ENCODE assay signal across 20 cellular contexts in genomic region chr13:33224191-33224590, GRCh38.
DNase-seq lines count a peak whose midpoint lies in the region; ATAC-seq, FAIRE-seq and TF ChIP-seq lines count a peak whose summit lies in the region.
"Had no signal": no experiment of that assay in that cellular context is flagged by ENCODE, and none has a peak within 500 bp of the region (broad histone marks: within the 10 kb centered on the region; RNA-seq: fewer than 3 reads in every experiment).

No MANE protein-coding gene starts in this region.

- no peak overlapping the region for H3K56ac ChIP-seq in IMR-90 (ENCODE audit: extremely low read depth, insufficient read depth, low read length)

- intact Hi-C loops in IMR-90 (cut with micrococcal nuclease): no loop called here
- intact Hi-C loops in esophagus muscularis mucosa (cut with DNase I): loop anchor here (10.0 kb wide), 1 partner anchor 501 kb away; no protein-coding TSS in a partner anchor
- intact Hi-C loops in head of caudate nucleus (cut with DNase I): no loop called here

- H3K9me3 ChIP-seq in IMR-90 (ENCODE audit: control insufficient read depth, insufficient read depth, low read length) (peaks cover 5% of the 10 kb centered on the region), astrocyte (ENCODE audit: insufficient read depth, low read depth, low read length) (no peaks in the 10 kb centered on the region), esophagus muscularis mucosa (peaks cover 0 to 6% (median 0%) of the 10 kb centered on the region in 4 donors), osteoblast (ENCODE audit: low read depth, low read length) (peaks cover 2% of the 10 kb centered on the region)
- H3K9me3 ChIP-seq: BLaER1 had no signal

- POLR2A ChIA-PET in IMR-90 (lab: Charles Lee; ENCODE audit: unreplicated experiment): no interaction called here

- no peak overlapping the region for H4K8ac ChIP-seq in IMR-90 (ENCODE audit: low read depth in 2 of 2, low read length in 2 of 2)

- TF ChIP-seq CTCF in IMR-90 (conservative IDR thresholded peaks at IDR 0.05; ENCODE audit: low read depth, low read length) (no peak), astrocyte (IDR thresholded peaks at IDR 0.05; ENCODE audit: insufficient read depth, low read depth, low read length) (no peak), esophagus muscularis mucosa (IDR thresholded peaks at IDR 0.05) (no peak), osteoblast (IDR thresholded peaks at IDR 0.05; ENCODE audit: extremely low read depth, low read depth, low read length) (no peak)

- ATAC-seq in IMR-90 (ENCODE audit: low read depth) (no peak), HG02981 (IDR thresholded peaks at IDR 0.05; ENCODE audit: unreplicated experiment) (no peak)
- ATAC-seq: CD8-positive, alpha-beta T cell; GM23338; HCT116 had no signal

- CTCF ChIA-PET in IMR-90 (lab: Yijun Ruan, JAX): no interaction called here

- peaks cover 20% of the 10 kb centered on the region for H3K4me1 Mint-ChIP-seq in astrocyte (ENCODE audit: low read depth, unreplicated experiment)

- H4K91ac ChIP-seq in IMR-90 (ENCODE audit: insufficient read depth, low read depth, low read length): no peak overlapping the region

- no TSS peak for BruUV-seq in IMR-90 (replicated peaks; lab: Mats Ljungman, UMichigan)

- no peak for TF ChIP-seq RAD21 in IMR-90 (IDR thresholded peaks at IDR 0.05; ENCODE audit: low read length)

- no peak overlapping the region for H2BK20ac ChIP-seq in IMR-90 (ENCODE audit: low read depth, low read length)

- H3K14ac ChIP-seq in IMR-90 (replicated peaks; ENCODE audit: low read depth, low read length): peak overlapping the region; percentile 23; the same call in 1 of the 2 replicates

- H3K27me3 Mint-ChIP-seq in astrocyte (ENCODE audit: low read depth, unreplicated experiment): no peaks in the 10 kb centered on the region

- H3K36me3 ChIP-seq in IMR-90 (ENCODE audit: control insufficient read depth, insufficient read depth, low read length) (peaks cover 9% of the 10 kb centered on the region), astrocyte (ENCODE audit: insufficient read depth, low read length) (peaks cover under 1% of the 10 kb centered on the region), esophagus muscularis mucosa (no peaks in the 10 kb centered on the region), osteoblast (ENCODE audit: insufficient read depth, low read length) (peaks cover 15% of the 10 kb centered on the region)
- H3K36me3 ChIP-seq: BLaER1 had no signal

- H3K4ac ChIP-seq in IMR-90 (ENCODE audit: low read depth, low read length): peak overlapping the region; percentile 39; the same call in 1 of the 2 replicates

- FAIRE-seq in astrocyte (lab: Jason Lieb, UNC): no peak
- FAIRE-seq: G401.6, GM19239 had no signal

- H3K79me2 ChIP-seq in astrocyte (ENCODE audit: insufficient read depth, low read length) (peaks cover 91% of the 10 kb centered on the region), osteoblast (ENCODE audit: insufficient read depth, low read length) (peaks cover 92% of the 10 kb centered on the region)

- H4K5ac ChIP-seq in IMR-90 (ENCODE audit: low read depth, low read length): no peak overlapping the region; the same call in 1 of the 2 replicates

- H3K23ac ChIP-seq in IMR-90 (ENCODE audit: low read depth, low read length): no peak overlapping the region

- no peak for TF ChIP-seq EP300 in esophagus muscularis mucosa (IDR thresholded peaks at IDR 0.05)

- H3K27ac ChIP-seq in IMR-90 (ENCODE audit: insufficient read depth, low read length): no peak overlapping the region
- peak overlapping the region; percentile 68 for H3K27ac ChIP-seq in astrocyte (ENCODE audit: low read depth, low read length)
- H3K27ac ChIP-seq in esophagus muscularis mucosa (replicated peaks in 1 of 4): no peak overlapping the region
- peak overlapping the region; percentile 97 for H3K27ac ChIP-seq in osteoblast (ENCODE audit: low read depth, low read length)
- H3K27ac ChIP-seq: BLaER1, C4-2B had no signal

- H3K36me3 Mint-ChIP-seq in astrocyte (ENCODE audit: low read depth, unreplicated experiment): peaks cover 12% of the 10 kb centered on the region
- H3K36me3 Mint-ChIP-seq: CD4-positive, CD25-positive, alpha-beta regulatory T cell; CD8-positive, alpha-beta T cell had no signal

- no peak overlapping the region for H3K4me3 Mint-ChIP-seq in astrocyte (ENCODE audit: unreplicated experiment)
- H3K4me3 Mint-ChIP-seq: CD4-positive, CD25-positive, alpha-beta regulatory T cell; CD8-positive, alpha-beta T cell; GM23338; H9 had no signal

- no peak overlapping the region for H3K9ac ChIP-seq in IMR-90 (ENCODE audit: low read depth, low read length)
- H3K9ac ChIP-seq in astrocyte (ENCODE audit: low read length): no peak overlapping the region
- H3K9ac ChIP-seq: BLaER1 had no signal

- H2BK5ac ChIP-seq in IMR-90 (ENCODE audit: low read depth, low read length, poor library complexity, severe bottlenecking): peak overlapping the region; percentile 1

- no peak overlapping the region for H2AFZ ChIP-seq in IMR-90 (replicated peaks; ENCODE audit: low read length, poor library complexity)
- no peak overlapping the region for H2AFZ ChIP-seq in astrocyte (ENCODE audit: low read depth, low read length)
- no peak overlapping the region for H2AFZ ChIP-seq in osteoblast (ENCODE audit: low read length)
- H2AFZ ChIP-seq: GM23338 had no signal

- dilution Hi-C loops in IMR-90 (cut with HindIII; ENCODE audit: low sequenced_read_pairs, unreplicated experiment): no loop called here

- peaks cover 15% of the 10 kb centered on the region for H3K9me1 ChIP-seq in IMR-90 (ENCODE audit: insufficient read depth, low read length)

- H2AK5ac ChIP-seq in IMR-90 (ENCODE audit: low read depth, low read length): peak overlapping the region; percentile 71; the same call in 1 of the 2 replicates

- H3K27me3 ChIP-seq in IMR-90 (ENCODE audit: control insufficient read depth, insufficient read depth, low read length) (no peaks in the 10 kb centered on the region), astrocyte (ENCODE audit: insufficient read depth, low read length) (no peaks in the 10 kb centered on the region), esophagus muscularis mucosa (no peaks in the 10 kb centered on the region), osteoblast (ENCODE audit: insufficient read depth, low read length) (no peaks in the 10 kb centered on the region)
- H3K27me3 ChIP-seq: BLaER1 had no signal

- no peak overlapping the region for H2BK120ac ChIP-seq in IMR-90 (ENCODE audit: low read depth, low read length)

- no peak overlapping the region for H3K4me2 ChIP-seq in IMR-90 (ENCODE audit: low read depth, low read length)
- peak overlapping the region; percentile 17 for H3K4me2 ChIP-seq in astrocyte (ENCODE audit: low read length)
- peak overlapping the region; percentile 6 for H3K4me2 ChIP-seq in osteoblast (ENCODE audit: insufficient read depth, low read length)
- H3K4me2 ChIP-seq: BLaER1, GM23338 had no signal

- 100% methylated on average over 1 of the region's 1 CpG; no CpG with 5 or more reads in 1 of the 2 experiments for WGBS in IMR-90 (ENCODE audit: extremely low coverage in 2 of 2, insufficient read length in 1 of 2), 2 experiments
- 100% methylated on average over 1 of the region's 1 CpG for WGBS in esophagus muscularis mucosa

- H2BK15ac ChIP-seq in IMR-90 (ENCODE audit: low read depth, low read length): 0 out of 3 replicates have a peak overlapping the region, but pooled peaks have one; percentile 3

- H4K20me1 ChIP-seq in IMR-90 (ENCODE audit: insufficient read depth, low read length) (peaks cover 3% of the 10 kb centered on the region), astrocyte (ENCODE audit: insufficient read depth, low read length) (peaks cover 2% of the 10 kb centered on the region), osteoblast (ENCODE audit: insufficient read depth, low read length) (no peaks in the 10 kb centered on the region)
- H4K20me1 ChIP-seq: BLaER1 had no signal

- no peak overlapping the region for H2AK9ac ChIP-seq in IMR-90 (replicated peaks; ENCODE audit: low read depth, low read length, poor library complexity)

- H3K79me1 ChIP-seq in IMR-90 (ENCODE audit: low read depth in 1 of 2, low read length in 2 of 2): peaks cover 37 to 74% of the 10 kb centered on the region in 2 experiments

- peaks cover 13% of the 10 kb centered on the region for H3K4me1 ChIP-seq in IMR-90 (ENCODE audit: control insufficient read depth, insufficient read depth, low read length)
- H3K4me1 ChIP-seq in astrocyte (ENCODE audit: insufficient read depth, low read length): peaks cover 26% of the 10 kb centered on the region
- H3K4me1 ChIP-seq in esophagus muscularis mucosa: peaks cover 37 to 72% (median 65%) of the 10 kb centered on the region in 4 donors
- H3K4me1 ChIP-seq in osteoblast (ENCODE audit: insufficient read depth, low read length): peaks cover 46% of the 10 kb centered on the region

- TF ChIP-seq POLR2A in IMR-90 (IDR thresholded peaks at IDR 0.05; ENCODE audit: low read depth, low read length): no peak
- no peak for TF ChIP-seq POLR2A in esophagus muscularis mucosa (IDR thresholded peaks at IDR 0.05; ENCODE audit: low read depth)

- no peak overlapping the region for H3K27ac Mint-ChIP-seq in astrocyte (ENCODE audit: unreplicated experiment)
- H3K27ac Mint-ChIP-seq: CD4-positive, CD25-positive, alpha-beta regulatory T cell; CD8-positive, alpha-beta T cell; GM23338; H9 had no signal

- in situ Hi-C loops in IMR-90 (cut with MboI; ENCODE audit: low sequenced_read_pairs): no loop called here

- no peaks in the 10 kb centered on the region for H3K9me3 Mint-ChIP-seq in astrocyte (ENCODE audit: unreplicated experiment)
- H3K9me3 Mint-ChIP-seq: CD8-positive, alpha-beta T cell had no signal

- H3K18ac ChIP-seq in IMR-90 (ENCODE audit: low read depth, low read length): peak overlapping the region; percentile 16; the same call in 1 of the 2 replicates

- DNase-seq in IMR-90 (no peak), astrocyte (ENCODE audit: low read depth) (no peak), esophagus muscularis mucosa (ENCODE audit: extremely low spot score) (peak; percentile 50), osteoblast (ENCODE audit: insufficient read length, low spot score, missing footprints) (no peak), SHP77 treated with DMSO at 0.1 percent for 48 hours (lab: John Stamatoyannopoulos, UW) (no peak), head of caudate nucleus (no peak)
- no peak for DNase-seq in activated CD8-positive, alpha-beta memory T cell treated with anti-CD3 and anti-CD28 coated beads, Interleukin-2, amount 50 U/mL, for 48 hours
- DNase-seq: Caco-2; CD4-positive, CD25-positive, alpha-beta regulatory T cell; CD8-positive, alpha-beta T cell; DMS153; DND-41; H9 had no signal

- no peak overlapping the region for H3K4me3 ChIP-seq in IMR-90 (ENCODE audit: insufficient read depth, low read depth, low read length)
- no peak overlapping the region for H3K4me3 ChIP-seq in astrocyte (ENCODE audit: insufficient read depth, low read depth, low read length)
- H3K4me3 ChIP-seq in esophagus muscularis mucosa: no peak overlapping the region
- H3K4me3 ChIP-seq in osteoblast (ENCODE audit: insufficient read depth, low read length): no peak overlapping the region
- H3K4me3 ChIP-seq: BLaER1, GM23338 had no signal

TF ChIP-seq in IMR-90, 13 proteins besides CTCF, POLR2A, EP300 and RAD21 (continues in another document):
- no peak for TF ChIP-seq MXI1 (IDR thresholded peaks at IDR 0.05; ENCODE audit: borderline replicate concordance, low read depth, low read length)
- no peak for TF ChIP-seq NFE2L2 (IDR thresholded peaks at IDR 0.05; ENCODE audit: low read depth, low read length)

Comparison
In these comparisons a context has a peak if more than half of its experiments do, and no peak if none do; other contexts are left out.
1. H3K27ac ChIP-seq: peak in astrocyte (single experiment) and osteoblast (single experiment); none in IMR-90 (single experiment) and esophagus muscularis mucosa (0 of 4).